In the genomic region with DNA sequence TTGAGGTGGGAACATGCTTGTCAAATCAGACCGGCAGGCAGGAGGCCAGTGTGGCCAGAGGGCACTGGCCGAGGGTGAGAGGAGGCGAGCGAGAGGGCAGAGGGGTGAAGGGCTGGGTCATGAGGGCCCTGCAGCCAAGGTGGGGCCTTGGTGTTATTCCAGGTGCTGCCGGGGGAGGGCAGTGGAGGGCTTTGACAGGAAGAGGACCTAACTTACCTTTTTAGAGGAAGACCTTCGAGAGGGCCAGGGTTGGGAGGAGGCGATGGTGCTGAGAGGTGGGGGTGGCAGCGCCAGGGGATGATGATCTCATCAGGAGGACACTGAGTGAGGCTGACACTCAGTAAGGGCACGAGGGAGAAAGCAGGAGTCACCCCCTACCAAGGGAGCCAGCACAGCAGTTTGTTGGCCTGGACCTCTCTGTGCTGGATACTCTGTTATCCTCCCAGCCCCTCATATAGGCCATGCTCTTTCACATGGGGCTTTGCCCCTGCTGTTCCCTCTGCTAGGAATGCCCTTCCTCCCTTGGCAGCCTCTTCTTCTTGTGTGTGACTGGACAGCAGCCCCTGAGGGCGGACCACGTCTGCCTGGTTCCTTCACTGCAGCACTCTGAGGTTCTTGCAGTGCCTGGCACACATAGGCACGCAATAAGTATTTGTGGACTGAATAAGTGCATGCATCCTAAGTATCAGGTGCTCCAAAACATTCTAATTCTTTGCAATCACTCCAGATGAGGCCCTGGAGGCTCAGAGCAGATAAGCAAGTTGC, we compare ENCODE assay signal across 12 cellular contexts. TPM values are rescaled to one million over a fixed set of nuclear protein-coding genes. Genes with fewer than 3 reads are reported as not detected.
DNase-seq lines count a peak whose midpoint lies in the region; ATAC-seq, FAIRE-seq and TF ChIP-seq lines count a peak whose summit lies in the region.
"Had no signal": no experiment of that assay in that cellular context is flagged by ENCODE, and none has a peak within 500 bp of the region (broad histone marks: within the 10 kb centered on the region; RNA-seq: fewer than 3 reads in every experiment).

No MANE protein-coding gene starts in this region.

- TF ChIP-seq POLR2A in GM12892 (IDR thresholded peaks at IDR 0.05; ENCODE audit: low read depth, low read length) (no peak), HepG2 (IDR thresholded peaks at IDR 0.05; ENCODE audit: insufficient read depth in 1 of 2, low read depth in 2 of 2, low read length in 2 of 2) (no peak)

- no peak overlapping the region for H2AFZ ChIP-seq in HepG2 (ENCODE audit: low read length)

- H3K27ac ChIP-seq in brain microvascular endothelial cell = no peak overlapping the region
- no peak overlapping the region for H3K27ac ChIP-seq in HepG2 (ENCODE audit: extremely low read length, insufficient read depth, low read length)
- H3K27ac ChIP-seq in foreskin keratinocyte = no peak overlapping the region

- H3K4me2 ChIP-seq in HepG2 (ENCODE audit: low read depth, low read length) = no peak overlapping the region

- TF ChIP-seq EP300 in HepG2 (IDR thresholded peaks at IDR 0.05; ENCODE audit: low read depth in 2 of 2, low read length in 2 of 2) = no peak
- no peak for TF ChIP-seq EP300 in HepG2 (CRISPR knock-in tag; IDR thresholded peaks at IDR 0.05; ENCODE audit: borderline replicate concordance)

- H3K4me3 ChIP-seq in AG09309 (ENCODE audit: control insufficient read depth, low read depth, low read length) (no peak overlapping the region), brain microvascular endothelial cell (ENCODE audit: low read depth, low read length) (no peak overlapping the region), HepG2 (replicated peaks in 1 of 3; ENCODE audit: insufficient read depth in 1 of 3, low read depth in 2 of 3, low read length in 3 of 3) (no peak overlapping the region)

- H3K4me1 ChIP-seq in HepG2 (ENCODE audit: insufficient read depth, low read length) = peaks cover 46% of the 10 kb centered on the region
- no peaks in the 10 kb centered on the region for H3K4me1 ChIP-seq in foreskin keratinocyte

- FAIRE-seq in GM12892 (lab: Jason Lieb, UNC) (peak; percentile 27), HepG2 (lab: Jason Lieb, UNC) (no peak)

- H3K27me3 Mint-ChIP-seq in WTC11 (ENCODE audit: low read depth) = peaks cover 5% of the 10 kb centered on the region
- H3K27me3 Mint-ChIP-seq: CD4-positive, CD25-positive, alpha-beta regulatory T cell had no signal

- H3K4me1 Mint-ChIP-seq in WTC11 = peaks cover 12% of the 10 kb centered on the region
- H3K4me1 Mint-ChIP-seq: activated B cell treated with CpG ODN at 0.5 μM for 24 hours had no signal

- H3K27ac Mint-ChIP-seq in WTC11 = no peak overlapping the region
- H3K27ac Mint-ChIP-seq: activated B cell treated with CpG ODN at 0.5 μM for 24 hours; activated naive CD4-positive, alpha-beta T cell treated with anti-CD3 and anti-CD28 coated beads for 36 hours; CD4-positive, CD25-positive, alpha-beta regulatory T cell had no signal

- H3K79me2 ChIP-seq in HepG2 (ENCODE audit: insufficient read depth, low read length) = no peaks in the 10 kb centered on the region

- TF ChIP-seq RAD21 in HepG2 (CRISPR knock-in tag; IDR thresholded peaks at IDR 0.05) = no peak

- H3K4me3 Mint-ChIP-seq in WTC11 = no peak overlapping the region
- H3K4me3 Mint-ChIP-seq: activated B cell treated with CpG ODN at 0.5 μM for 24 hours; activated naive CD4-positive, alpha-beta T cell treated with anti-CD3 and anti-CD28 coated beads for 36 hours; CD4-positive, CD25-positive, alpha-beta regulatory T cell had no signal

- BruUV-seq in HepG2 (replicated peaks; lab: Mats Ljungman, UMichigan) = no TSS peak

- no peaks in the 10 kb centered on the region for H3K36me3 Mint-ChIP-seq in WTC11
- H3K36me3 Mint-ChIP-seq: CD4-positive, CD25-positive, alpha-beta regulatory T cell had no signal

- in situ Hi-C loops in brain microvascular endothelial cell (cut with HindIII; ENCODE audit: low pct_ligation_motif_present, low sequenced_read_pairs) (no loop called here), HepG2 (cut with HindIII; ENCODE audit: extremely low pct_ligation_motif_present, low pct_unique_long_range_greater_than_20kb) (no loop called here)

- no peaks in the 10 kb centered on the region for H3K27me3 ChIP-seq in brain microvascular endothelial cell (replicated peaks)
- H3K27me3 ChIP-seq in HepG2 (ENCODE audit: control insufficient read depth in 1 of 2, insufficient read depth in 2 of 2, low read length in 2 of 2) = peaks cover 0 to 15% of the 10 kb centered on the region in 2 experiments; a peak in 3 of 5 replicates
- H3K27me3 ChIP-seq in foreskin keratinocyte = no peaks in the 10 kb centered on the region

- no peaks in the 10 kb centered on the region for H3K9me3 ChIP-seq in HepG2 (ENCODE audit: low read length)

- no peaks in the 10 kb centered on the region for H4K20me1 ChIP-seq in HepG2 (ENCODE audit: insufficient read depth, low read length)

- TF ChIP-seq CTCF in AG09309 (IDR thresholded peaks at IDR 0.05; ENCODE audit: control insufficient read depth, insufficient read depth, low read depth, low read length, missing control alignments) (peak; percentile 30), brain microvascular endothelial cell (IDR thresholded peaks at IDR 0.05; ENCODE audit: low read depth, low read length, missing control alignments) (peak; percentile 64), HepG2 (CRISPR knock-in tag; IDR thresholded peaks at IDR 0.05) (peak; percentile 31), WTC11 (IDR thresholded peaks at IDR 0.05) (no peak), foreskin keratinocyte (conservative IDR thresholded peaks at IDR 0.05) (no peak)

- POLR2A ChIA-PET in HepG2 (lab: Yijun Ruan, JAX) (no interaction called here), WTC11 (lab: Charles Lee) (no interaction called here)

- no peaks in the 10 kb centered on the region for H3K9me3 Mint-ChIP-seq in WTC11
- H3K9me3 Mint-ChIP-seq: activated B cell treated with CpG ODN at 0.5 μM for 24 hours; activated naive CD4-positive, alpha-beta T cell treated with anti-CD3 and anti-CD28 coated beads for 36 hours; CD4-positive, CD25-positive, alpha-beta regulatory T cell had no signal

- intact Hi-C loops in HepG2 (cut with micrococcal nuclease; ENCODE audit: unreplicated experiment) = loop anchor here (2.0 kb wide), 1 partner anchor 16 kb away; no protein-coding TSS in a partner anchor

- no peaks in the 10 kb centered on the region for H3K36me3 ChIP-seq in brain microvascular endothelial cell (replicated peaks)
- no peaks in the 10 kb centered on the region for H3K36me3 ChIP-seq in HepG2 (replicated peaks in 1 of 2; ENCODE audit: control insufficient read depth in 1 of 2, insufficient read depth in 2 of 2, low read length in 2 of 2)

- ATAC-seq in HepG2 = no peak
- no peak for ATAC-seq in GM21447 (IDR thresholded peaks at IDR 0.05; ENCODE audit: unreplicated experiment)
- ATAC-seq in WTC11 = no peak
- ATAC-seq in foreskin keratinocyte = no peak

- DNase-seq in AG09309 (ENCODE audit: low read depth) (no peak), GM12892 (ENCODE audit: insufficient read length) (no peak), brain microvascular endothelial cell (no peak), HepG2 (ENCODE audit: low spot score) (no peak), WTC11 (ENCODE audit: low spot score) (no peak), foreskin keratinocyte (no peak), DMS114 treated with DMSO at 0.1 percent for 48 hours (lab: John Stamatoyannopoulos, UW; ENCODE audit: unreplicated experiment) (no peak)
- DNase-seq: activated B cell treated with CpG ODN at 0.5 μM for 24 hours; activated naive CD4-positive, alpha-beta T cell treated with anti-CD3 and anti-CD28 coated beads for 36 hours; CD4-positive, CD25-positive, alpha-beta regulatory T cell; SHP77 had no signal

- CTCF ChIA-PET in HepG2 (lab: Yijun Ruan, JAX; ENCODE audit: low intra/inter-chr PET ratio, low total read pairs) (interaction anchor here (1.5 kb wide), 1 partner anchor 137 kb away, joined by 5 read pairs; no protein-coding TSS in a partner anchor), WTC11 (lab: Charles Lee) (interaction anchor here (1.1 to 1.9 kb wide), 2 partner anchors 8 to 213 kb away, joined by 3 to 6 read pairs; a partner anchor contains a TSS)

- WGBS in HepG2 (ENCODE audit: low lambda C conversion rate) = 18% methylated on average over 9 of the region's 12 CpGs

- H3K9ac ChIP-seq in HepG2 (ENCODE audit: insufficient read depth, low read depth, low read length) = no peak overlapping the region

RNA-seq across cellular contexts. Expression of a gene that starts 7.5 kb away (rescaled TPM):
- 0.53 TPM for polyA plus RNA-seq in GM12892 (2012; ENCODE audit: missing spikeins)
- not detected in 2 replicates for total RNA-seq in HepG2 (2016; rRNA removed; fragmentation: Illumina TruSeq; extraction: Trizol)
- not detected in 2 replicates for total RNA-seq in HepG2 (2016; cell fraction: cytosol; rRNA removed; fragmentation: Illumina TruSeq; extraction: Trizol; ENCODE audit: low read depth)
- not detected in 2 replicates for total RNA-seq in HepG2 (2016; cell fraction: insoluble cytoplasmic fraction; rRNA removed; fragmentation: Illumina TruSeq; extraction: Trizol)
- not detected in 2 replicates for total RNA-seq in HepG2 (2016; cell fraction: membrane; rRNA removed; fragmentation: Illumina TruSeq; extraction: Trizol)
- not detected in 2 replicates for total RNA-seq in HepG2 (2016; cell fraction: nucleus; rRNA removed; fragmentation: Illumina TruSeq; extraction: Trizol)
- polyA plus RNA-seq in HepG2 (2011; rRNA removed) = not detected in 2 replicates
- polyA plus RNA-seq in HepG2 (2011; cell fraction: cytosol; rRNA removed) = not detected in 2 replicates
- polyA plus RNA-seq in HepG2 (2011; cell fraction: nucleus; rRNA removed) = not detected in 2 replicates
- not detected in 2 replicates for polyA plus RNA-seq in HepG2 (2012)
- not detected in 2 replicates for polyA plus RNA-seq in HepG2 (2016; cell fraction: cytosol; fragmentation: Illumina TruSeq; extraction: Trizol; ENCODE audit: low read depth)
- not detected in 2 replicates for polyA plus RNA-seq in HepG2 (2016; cell fraction: insoluble cytoplasmic fraction; fragmentation: Illumina TruSeq; extraction: Trizol; ENCODE audit: low read depth)
- polyA plus RNA-seq in HepG2 (2016; cell fraction: membrane; fragmentation: Illumina TruSeq; extraction: Trizol; ENCODE audit: low read depth) = not detected in 2 replicates
- polyA plus RNA-seq in HepG2 (2016; cell fraction: nucleus; fragmentation: Illumina TruSeq; extraction: Trizol; ENCODE audit: insufficient read depth, low read depth) = not detected in 2 replicates
- polyA minus RNA-seq in HepG2 (2011; rRNA and poly(A)+ RNA removed; ENCODE audit: low replicate concordance) = 0.05 TPM in 1 of 2 replicates, not detected in the other
- 1.1 TPM in 1 of 2 replicates, not detected in the other for polyA minus RNA-seq in HepG2 (2011; cell fraction: cytosol; rRNA and poly(A)+ RNA removed)
- polyA minus RNA-seq in HepG2 (2011; cell fraction: nucleus; rRNA and poly(A)+ RNA removed) = not detected in 2 replicates
- total RNA-seq in WTC11 (2021) = 0.63 to 0.99 TPM (median 0.69 TPM) in 3 replicates
- total RNA-seq in foreskin keratinocyte = 4.6 and 5.9 TPM in 2 replicates
- 3.2 and 4.3 TPM in 2 replicates for polyA plus RNA-seq in foreskin keratinocyte

RNA-seq across cellular contexts. Expression of a gene that starts 44.3 kb away (rescaled TPM):
- 3.2 TPM for polyA plus RNA-seq in GM12892 (2012; ENCODE audit: missing spikeins)
- 4.6 and 5.5 TPM in 2 replicates for total RNA-seq in HepG2 (2016; rRNA removed; fragmentation: Illumina TruSeq; extraction: Trizol)
- 0.88 and 1.0 TPM in 2 replicates for total RNA-seq in HepG2 (2016; cell fraction: cytosol; rRNA removed; fragmentation: Illumina TruSeq; extraction: Trizol; ENCODE audit: low read depth)
- 5.2 and 6.0 TPM in 2 replicates for total RNA-seq in HepG2 (2016; cell fraction: insoluble cytoplasmic fraction; rRNA removed; fragmentation: Illumina TruSeq; extraction: Trizol)
- 2.7 and 3.2 TPM in 2 replicates for total RNA-seq in HepG2 (2016; cell fraction: membrane; rRNA removed; fragmentation: Illumina TruSeq; extraction: Trizol)
- total RNA-seq in HepG2 (2016; cell fraction: nucleus; rRNA removed; fragmentation: Illumina TruSeq; extraction: Trizol) = 2.5 and 3.0 TPM in 2 replicates
- polyA plus RNA-seq in HepG2 (2011; rRNA removed) = 2.4 and 3.2 TPM in 2 replicates
- polyA plus RNA-seq in HepG2 (2011; cell fraction: cytosol; rRNA removed) = 2.9 and 3.2 TPM in 2 replicates
- polyA plus RNA-seq in HepG2 (2011; cell fraction: nucleus; rRNA removed) = 1.8 and 2.3 TPM in 2 replicates
- 4.0 and 4.3 TPM in 2 replicates for polyA plus RNA-seq in HepG2 (2012)
- polyA plus RNA-seq in HepG2 (2016; cell fraction: cytosol; fragmentation: Illumina TruSeq; extraction: Trizol; ENCODE audit: low read depth) = 0.36 and 0.53 TPM in 2 replicates
- polyA plus RNA-seq in HepG2 (2016; cell fraction: insoluble cytoplasmic fraction; fragmentation: Illumina TruSeq; extraction: Trizol; ENCODE audit: low read depth) = 4.1 and 5.5 TPM in 2 replicates
- 1.5 TPM in 2 replicates for polyA plus RNA-seq in HepG2 (2016; cell fraction: membrane; fragmentation: Illumina TruSeq; extraction: Trizol; ENCODE audit: low read depth)
- 2.1 and 2.7 TPM in 2 replicates for polyA plus RNA-seq in HepG2 (2016; cell fraction: nucleus; fragmentation: Illumina TruSeq; extraction: Trizol; ENCODE audit: insufficient read depth, low read depth)
- polyA minus RNA-seq in HepG2 (2011; rRNA and poly(A)+ RNA removed; ENCODE audit: low replicate concordance) = 10.2 and 10.5 TPM in 2 replicates
- 3.4 and 3.9 TPM in 2 replicates for polyA minus RNA-seq in HepG2 (2011; cell fraction: cytosol; rRNA and poly(A)+ RNA removed)
- 5.3 and 7.2 TPM in 2 replicates for polyA minus RNA-seq in HepG2 (2011; cell fraction: nucleus; rRNA and poly(A)+ RNA removed)
- 11.5 to 12.1 TPM (median 12.1 TPM) in 3 replicates for total RNA-seq in WTC11 (2021)
- 5.9 and 6.2 TPM in 2 replicates for total RNA-seq in foreskin keratinocyte
- 4.0 and 4.4 TPM in 2 replicates for polyA plus RNA-seq in foreskin keratinocyte

Comparison
In these comparisons a context has a peak if more than half of its experiments do, and no peak if none do; other contexts are left out.
1. CTCF ChIP-seq: peak in AG09309 (single experiment), brain microvascular endothelial cell (single experiment) and HepG2 (single experiment); none in WTC11 (single experiment) and foreskin keratinocyte (single experiment).